Comparison of ENCODE assay signal across 11 cellular contexts in genomic region chr3:1380926-1381646, GRCh38.
DNase-seq lines count a peak whose midpoint lies in the region; ATAC-seq and TF ChIP-seq lines count a peak whose summit lies in the region.
"Had no signal": no experiment of that assay in that cellular context is flagged by ENCODE, and none has a peak within 500 bp of the region (broad histone marks: within the 10 kb centered on the region; RNA-seq: fewer than 3 reads in every experiment).

No MANE protein-coding gene starts in this region.

- WGBS in transverse colon (ENCODE audit: low coverage in 1 of 2), 2 donors = 70 to 78% methylated on average over 8 of the region's 8 CpGs

- peak; percentile 68 for DNase-seq in globus pallidus (ENCODE audit: low spot score)
- no peak for DNase-seq in OCI-M2 (lab: John Stamatoyannopoulos, UW; ENCODE audit: unreplicated experiment)
- no peak for DNase-seq in activated naive CD4-positive, alpha-beta T cell treated with anti-CD3 and anti-CD28 coated beads, Interleukin-2, amount 50 U/mL, for 16 hours
- DNase-seq in activated CD4-positive, alpha-beta T cell treated with anti-CD3 and anti-CD28 coated beads for 4 hours = no peak
- no peak for DNase-seq in transverse colon
- DNase-seq: activated CD4-positive, alpha-beta memory T cell treated with anti-CD3 and anti-CD28 coated beads for 36 hours; NK-92 treated with Interleukin-12 subunit alpha and Interleukin-12 subunit beta, amount 100 ng/mL, for 24 hours; upper lobe of right lung had no signal

- H3K9me3 ChIP-seq in transverse colon = no peaks in the 10 kb centered on the region
- H3K9me3 ChIP-seq: upper lobe of right lung had no signal

- H3K27me3 ChIP-seq in transverse colon = no peaks in the 10 kb centered on the region
- H3K27me3 ChIP-seq: upper lobe of right lung had no signal

- ATAC-seq in GM18868 (IDR thresholded peaks at IDR 0.05; ENCODE audit: unreplicated experiment) = peak; percentile 89
- ATAC-seq in GM21737 (IDR thresholded peaks at IDR 0.05; ENCODE audit: unreplicated experiment) = peak; percentile 91
- ATAC-seq in HG03439 (IDR thresholded peaks at IDR 0.05; ENCODE audit: unreplicated experiment) = peak; percentile 82
- ATAC-seq: upper lobe of right lung had no signal

- H3K4me3 ChIP-seq in transverse colon = no peak overlapping the region
- H3K4me3 ChIP-seq: upper lobe of right lung had no signal

- TF ChIP-seq EP300 in transverse colon (IDR thresholded peaks at IDR 0.05; ENCODE audit: low read depth) = no peak

- H3K36me3 ChIP-seq in transverse colon = no peaks in the 10 kb centered on the region
- H3K36me3 ChIP-seq: upper lobe of right lung had no signal

- in situ Hi-C loops in transverse colon (cut with MboI; ENCODE audit: low pct_ligation_motif_present in 1 of 4, low pct_unique_long_range_greater_than_20kb in 1 of 4, low sequenced_read_pairs in 3 of 4) = no loop called here

- TF ChIP-seq CTCF in transverse colon (IDR thresholded peaks at IDR 0.05) = no peak

- intact Hi-C loops in transverse colon (cut with DNase I; ENCODE audit: low total_unique reads) = no loop called here

- H3K4me1 ChIP-seq in transverse colon = no peaks in the 10 kb centered on the region
- H3K4me1 ChIP-seq: upper lobe of right lung had no signal

- H3K27ac ChIP-seq in transverse colon = no peak overlapping the region
- H3K27ac ChIP-seq: upper lobe of right lung had no signal

- no peak for TF ChIP-seq POLR2A in transverse colon (IDR thresholded peaks at IDR 0.05)
